ENCODE assay signal across 15 cellular contexts in the genomic region with DNA sequence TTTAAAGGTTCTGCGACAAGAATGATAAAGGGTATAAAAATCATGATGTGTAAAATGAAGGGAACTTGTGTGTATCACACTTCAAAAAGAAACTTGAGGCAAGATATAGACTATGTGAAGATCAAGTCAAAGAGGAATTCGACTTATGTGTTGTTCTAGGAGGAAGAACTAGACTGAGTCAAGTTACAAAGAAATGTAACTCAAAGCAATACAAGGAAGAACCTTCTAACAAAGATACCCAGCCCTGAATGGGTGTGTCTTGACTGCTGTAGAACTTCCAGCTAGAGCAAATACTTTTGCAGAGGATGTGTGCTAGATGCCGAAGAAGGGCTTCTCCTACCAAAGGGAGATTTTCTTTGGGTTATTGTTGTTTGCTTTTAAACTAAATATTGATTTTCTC. TPM values are rescaled to one million over a fixed set of nuclear protein-coding genes. Genes with fewer than 3 reads are reported as not detected.
DNase-seq lines count a peak whose midpoint lies in the region; ATAC-seq, FAIRE-seq and TF ChIP-seq lines count a peak whose summit lies in the region.
"Had no signal": no experiment of that assay in that cellular context is flagged by ENCODE, and none has a peak within 500 bp of the region (broad histone marks: within the 10 kb centered on the region; RNA-seq: fewer than 3 reads in every experiment).

No MANE protein-coding gene starts in this region.

- H3K27ac ChIP-seq in Karpas-422 (ENCODE audit: low read length): no peak overlapping the region

- H3K27me3 ChIP-seq in Karpas-422 (ENCODE audit: low read length) (no peaks in the 10 kb centered on the region), bronchial epithelial cell (ENCODE audit: control insufficient read depth, insufficient read depth, low read length) (no peaks in the 10 kb centered on the region), HAP-1 (ENCODE audit: low read depth) (no peaks in the 10 kb centered on the region)
- H3K27me3 ChIP-seq: stomach had no signal

- H3K36me3 Mint-ChIP-seq in nephron (ENCODE audit: low read depth): peaks cover under 1% of the 10 kb centered on the region

- H3K27ac Mint-ChIP-seq in nephron: no peak overlapping the region

- H4K20me1 ChIP-seq in Karpas-422 (ENCODE audit: insufficient read depth, low read depth, low read length): no peaks in the 10 kb centered on the region; the same call in 1 of the 2 replicates

- no peak overlapping the region for H2AFZ ChIP-seq in Karpas-422 (ENCODE audit: low read length)

- in situ Hi-C loops in HAP-1 (cut with MboI; ENCODE audit: low sequenced_read_pairs): no loop called here

- TF ChIP-seq CTCF in bronchial epithelial cell (IDR thresholded peaks at IDR 0.05; ENCODE audit: insufficient read depth, low read length, severe bottlenecking) (no peak), nephron (IDR thresholded peaks at IDR 0.05; ENCODE audit: unreplicated experiment in 3 of 3) (no peak)

- no peak overlapping the region for H3K9ac ChIP-seq in Karpas-422 (ENCODE audit: low read length)

- H3K27me3 Mint-ChIP-seq in nephron (ENCODE audit: low read depth): no peaks in the 10 kb centered on the region
- H3K27me3 Mint-ChIP-seq: CD8-positive, alpha-beta memory T cell had no signal

- no peaks in the 10 kb centered on the region for H3K9me2 ChIP-seq in Karpas-422 (replicated peaks; ENCODE audit: insufficient read depth, low read length)

- H3K4me2 ChIP-seq in Karpas-422 (ENCODE audit: low read depth, low read length, poor library complexity, severe bottlenecking): peak overlapping the region; percentile 97

- peaks cover 25% of the 10 kb centered on the region for H3K79me2 ChIP-seq in Karpas-422 (ENCODE audit: low read length)

- ATAC-seq in HG02870 (IDR thresholded peaks at IDR 0.05; ENCODE audit: unreplicated experiment): no peak
- ATAC-seq: K562 had no signal

- peak; percentile 0 for DNase-seq in NCI-H2227 (lab: John Stamatoyannopoulos, UW; ENCODE audit: unreplicated experiment)
- DNase-seq in NCI-H2227 treated with DMSO at 0.1 percent for 48 hours (lab: John Stamatoyannopoulos, UW): no peak
- DNase-seq in Karpas-422: no peak
- DNase-seq in bronchial epithelial cell (ENCODE audit: low read depth): peak; percentile 39
- no peak for DNase-seq in HAP-1 (ENCODE audit: low spot score in 2 of 2)
- DNase-seq in GM19238 (ENCODE audit: insufficient read length, low spot score): no peak
- DNase-seq: 8988T; CD8-positive, alpha-beta memory T cell; NCI-H1417; stomach had no signal

- peaks cover 18% of the 10 kb centered on the region for H3K4me1 Mint-ChIP-seq in nephron

- H3K9me3 Mint-ChIP-seq in nephron: no peaks in the 10 kb centered on the region
- H3K9me3 Mint-ChIP-seq: CD8-positive, alpha-beta memory T cell had no signal

- H3K4me3 ChIP-seq in Karpas-422 (ENCODE audit: low read length) (no peak overlapping the region), bronchial epithelial cell (ENCODE audit: low read depth, low read length) (no peak overlapping the region), HAP-1 (no peak overlapping the region)
- H3K4me3 ChIP-seq: K562, stomach had no signal

- H3K9me3 ChIP-seq in Karpas-422 (ENCODE audit: low read length) (no peaks in the 10 kb centered on the region), HAP-1 (no peaks in the 10 kb centered on the region)
- H3K9me3 ChIP-seq: stomach had no signal

- H3K36me3 ChIP-seq in Karpas-422 (ENCODE audit: insufficient read depth, low read length) (no peaks in the 10 kb centered on the region), bronchial epithelial cell (ENCODE audit: control insufficient read depth, insufficient read depth, low read length) (no peaks in the 10 kb centered on the region), HAP-1 (replicated peaks) (no peaks in the 10 kb centered on the region)
- H3K36me3 ChIP-seq: stomach had no signal

- H3K4me1 ChIP-seq in Karpas-422 (ENCODE audit: low read length) (peaks cover 29% of the 10 kb centered on the region), HAP-1 (peaks cover 15% of the 10 kb centered on the region)

- no peak for FAIRE-seq in bronchial epithelial cell (lab: Jason Lieb, UNC)
- FAIRE-seq: endometrium, frontal cortex, K562 had no signal

- H3K4me3 Mint-ChIP-seq in nephron: peak overlapping the region; percentile 54 to 78 (median 75)

RNA-seq across cellular contexts. Expression of a gene that starts 2.4 kb away (rescaled TPM):
- total RNA-seq in Karpas-422 (2014; rRNA removed; shearing (Covaris generic); ENCODE audit: low replicate concordance): 6.3 and 6.4 TPM in 2 replicates
- 21.6 and 26.4 TPM in 2 replicates for total RNA-seq in bronchial epithelial cell

RNA-seq across cellular contexts. Expression of a gene that starts 3.7 kb away (rescaled TPM):
- 16.4 and 28.2 TPM in 2 replicates for total RNA-seq in Karpas-422 (2014; rRNA removed; shearing (Covaris generic); ENCODE audit: low replicate concordance)
- total RNA-seq in bronchial epithelial cell: 11.3 and 12.0 TPM in 2 replicates

Comparison
In these comparisons a context has a peak if more than half of its experiments do, and no peak if none do; other contexts are left out.
1. DNase-seq: peak in NCI-H2227 (single experiment) and bronchial epithelial cell (single experiment); none in NCI-H2227 treated with DMSO at 0.1 percent for 48 hours (single experiment), Karpas-422 (single experiment), HAP-1 (0 of 2) and GM19238 (single experiment).